In genomic region chr12:28327722-28328121, GRCh38 we compare ENCODE assay signal across 25 cellular contexts.
"Had no signal": no experiment of that assay in that cellular context is flagged by ENCODE, and none has a peak within 500 bp of the region (broad histone marks: within the 10 kb centered on the region; RNA-seq: fewer than 3 reads in every experiment).

No MANE protein-coding gene starts in this region.

- H3K36me3 ChIP-seq: colonic mucosa, esophagus squamous epithelium, gastrocnemius medialis, heart right ventricle, left lung, lower lobe of right lung had no signal

- FAIRE-seq: endometrium, islet of Langerhans, keratinocyte had no signal

- H3K4me1 ChIP-seq: colonic mucosa, esophagus squamous epithelium, left lung, lower lobe of right lung had no signal

- H3K27ac ChIP-seq: colonic mucosa, epithelial cell of prostate, esophagus squamous epithelium, gastrocnemius medialis, heart right ventricle, left lung, lower lobe of right lung had no signal

- H3K27me3 ChIP-seq: colonic mucosa, esophagus squamous epithelium, gastrocnemius medialis, heart right ventricle, left lung had no signal

- H3K9me3 ChIP-seq: colonic mucosa, gastrocnemius medialis, lower lobe of right lung, mucosa of descending colon had no signal

- DNase-seq: colonic mucosa; cortex of kidney; effector CD8-positive, alpha-beta T cell; effector memory CD8-positive, alpha-beta T cell; endodermal cell; erythroblast; esophagus squamous epithelium; foreskin fibroblast; foreskin melanocyte; gastrocnemius medialis; glutamatergic neuron; head of caudate nucleus; heart right ventricle; hippocampal formation; left cardiac atrium; left lung; left ventricle myocardium superior; lower lobe of right lung; mesenchymal stem cell; mucosa of descending colon; naive B cell had no signal

- H3K4me3 ChIP-seq: colonic mucosa, esophagus squamous epithelium, gastrocnemius medialis, heart right ventricle, left lung, lower lobe of right lung, mucosa of descending colon had no signal
